Comparison of ENCODE assay signal across 20 cellular contexts in the genomic region with DNA sequence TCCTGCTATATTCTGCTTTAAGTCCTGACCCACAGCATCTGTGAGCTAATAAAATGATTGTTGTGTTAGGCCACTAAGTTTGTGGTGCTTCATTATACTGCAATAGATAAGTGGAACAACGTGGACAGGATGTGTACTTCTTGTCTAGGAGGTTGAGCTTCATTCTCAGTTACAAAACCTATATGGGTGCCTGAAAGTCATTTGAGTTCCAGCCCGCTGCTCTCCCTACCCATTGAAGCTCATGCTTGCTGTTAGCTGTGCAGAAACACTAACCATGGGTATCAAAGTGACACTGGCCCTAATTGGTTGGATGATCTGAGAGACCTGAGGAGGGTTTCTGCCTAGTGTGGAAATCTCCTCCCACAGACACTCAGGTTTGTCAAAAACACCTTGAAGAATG.
DNase-seq lines count a peak whose midpoint lies in the region; ATAC-seq, FAIRE-seq and TF ChIP-seq lines count a peak whose summit lies in the region.
"Had no signal": no experiment of that assay in that cellular context is flagged by ENCODE, and none has a peak within 500 bp of the region (broad histone marks: within the 10 kb centered on the region; RNA-seq: fewer than 3 reads in every experiment).

No MANE protein-coding gene starts in this region.

- DNase-seq in urothelium cell line (ENCODE audit: low spot score) (no peak), type B pancreatic cell (ENCODE audit: extremely low spot score, unreplicated experiment) (no peak), GOT3 (lab: John Stamatoyannopoulos, UW) (no peak), NCI-H446 (lab: John Stamatoyannopoulos, UW) (no peak)
- DNase-seq: ACHN; activated CD8-positive, alpha-beta memory T cell treated with anti-CD3 and anti-CD28 coated beads, Interleukin-2, amount 10 ng/mL, durations not matched to agents 7 days and 5 days; activated naive CD4-positive, alpha-beta T cell; brain microvascular endothelial cell; effector CD4-positive, alpha-beta T cell; left ventricle myocardium superior; NCI-H187; NCI-H526; stimulated activated CD4-positive, alpha-beta T cell treated with anti-CD3 and anti-CD28 coated beads, Interleukin-12 subunit alpha, Interleukin-12 subunit beta, amount 100 ng/mL, for 4 hours; SW 1271 had no signal

- no peak for FAIRE-seq in urothelium cell line (lab: Jason Lieb, UNC)
- FAIRE-seq: G401.6, RCC 7860 had no signal

- H3K9me3 Mint-ChIP-seq in type B pancreatic cell: no peaks in the 10 kb centered on the region

- H3K27ac Mint-ChIP-seq in type B pancreatic cell: no peak overlapping the region
- H3K27ac Mint-ChIP-seq: activated CD8-positive, alpha-beta memory T cell treated with anti-CD3 and anti-CD28 coated beads, Interleukin-2, amount 10 ng/mL, durations not matched to agents 7 days and 5 days had no signal

- peak; percentile 53 for ATAC-seq in GM18499 (IDR thresholded peaks at IDR 0.05; ENCODE audit: insufficient read depth, unreplicated experiment)
- peak; percentile 75 for ATAC-seq in GM21360 (IDR thresholded peaks at IDR 0.05; ENCODE audit: unreplicated experiment)
- peak; percentile 65 for ATAC-seq in HG02870 (IDR thresholded peaks at IDR 0.05; ENCODE audit: unreplicated experiment)
- peak; percentile 68 for ATAC-seq in HG03469 (IDR thresholded peaks at IDR 0.05; ENCODE audit: unreplicated experiment)
- ATAC-seq: activated CD8-positive, alpha-beta memory T cell treated with anti-CD3 and anti-CD28 coated beads, Interleukin-2, amount 10 ng/mL, durations not matched to agents 7 days and 5 days; left ventricle myocardium superior had no signal

- H3K36me3 Mint-ChIP-seq in type B pancreatic cell: no peaks in the 10 kb centered on the region
- H3K36me3 Mint-ChIP-seq: activated CD8-positive, alpha-beta memory T cell treated with anti-CD3 and anti-CD28 coated beads, Interleukin-2, amount 10 ng/mL, durations not matched to agents 7 days and 5 days had no signal

- no peak for TF ChIP-seq CTCF in type B pancreatic cell (conservative IDR thresholded peaks at IDR 0.05)

- no peak overlapping the region for H3K4me3 Mint-ChIP-seq in type B pancreatic cell
- H3K4me3 Mint-ChIP-seq: activated CD8-positive, alpha-beta memory T cell treated with anti-CD3 and anti-CD28 coated beads, Interleukin-2, amount 10 ng/mL, durations not matched to agents 7 days and 5 days had no signal

- H3K4me1 Mint-ChIP-seq in type B pancreatic cell (ENCODE audit: unreplicated experiment): peaks cover 4% of the 10 kb centered on the region
- H3K4me1 Mint-ChIP-seq: activated CD8-positive, alpha-beta memory T cell treated with anti-CD3 and anti-CD28 coated beads, Interleukin-2, amount 10 ng/mL, durations not matched to agents 7 days and 5 days had no signal

- no peaks in the 10 kb centered on the region for H3K27me3 Mint-ChIP-seq in type B pancreatic cell
- H3K27me3 Mint-ChIP-seq: activated CD8-positive, alpha-beta memory T cell treated with anti-CD3 and anti-CD28 coated beads, Interleukin-2, amount 10 ng/mL, durations not matched to agents 7 days and 5 days had no signal
